17 cellular contexts compared by ENCODE assay signal in genomic region chr14:92654206-92654901, GRCh38.
DNase-seq lines count a peak whose midpoint lies in the region; ATAC-seq and TF ChIP-seq lines count a peak whose summit lies in the region.
"Had no signal": no experiment of that assay in that cellular context is flagged by ENCODE, and none has a peak within 500 bp of the region (broad histone marks: within the 10 kb centered on the region; RNA-seq: fewer than 3 reads in every experiment).

No MANE protein-coding gene starts in this region.

- CTCF ChIA-PET in PC-3 (lab: Charles Lee) = no interaction called here

- H3K9me3 ChIP-seq in sigmoid colon (no peaks in the 10 kb centered on the region), GM23248 (ENCODE audit: low read depth) (no peaks in the 10 kb centered on the region), PC-3 (ENCODE audit: low read length) (no peaks in the 10 kb centered on the region)
- H3K9me3 ChIP-seq: BE2C had no signal

- H3K27ac ChIP-seq in sigmoid colon (peak overlapping the region; percentile 8 to 99 (median 97)), GM23248 (no peak overlapping the region), PC-3 (ENCODE audit: low read length) (no peak overlapping the region)

- ATAC-seq in activated naive CD8-positive, alpha-beta T cell treated with anti-CD3 and anti-CD28 coated beads, Interleukin-2, amount 50 U/mL, for 24 hours = no peak
- ATAC-seq in PC-3 = no peak

- POLR2A ChIA-PET in PC-3 (lab: Charles Lee; ENCODE audit: unreplicated experiment) = interaction anchor here (0.5 kb wide), 1 partner anchor 28 kb away, joined by 5 read pairs; no protein-coding TSS in a partner anchor

- TF ChIP-seq CTCF in CD14-positive monocyte (IDR thresholded peaks at IDR 0.05) (no peak), GM12875 (IDR thresholded peaks at IDR 0.05; ENCODE audit: borderline replicate concordance, insufficient read depth, low read depth, low read length) (no peak), sigmoid colon (IDR thresholded peaks at IDR 0.05) (no peak), PC-3 (conservative IDR thresholded peaks at IDR 0.05; ENCODE audit: low read depth, low read length) (no peak)

- intact Hi-C loops in CD14-positive monocyte (cut with micrococcal nuclease) = loop anchor here (5.0 to 10.0 kb wide), 4 partner anchors 70 to 257 kb away; partner anchors contain the start of gene RIN3 (in 1 of the 2)
- intact Hi-C loops in sigmoid colon (cut with DNase I) = no loop called here
- intact Hi-C loops in PC-3 (cut with micrococcal nuclease) = no loop called here

- H3K9me3 Mint-ChIP-seq in CD14-positive monocyte = peaks cover 0 to 3% (median 0%) of the 10 kb centered on the region in 7 donors
- H3K9me3 Mint-ChIP-seq in activated naive CD8-positive, alpha-beta T cell treated with anti-CD3 and anti-CD28 coated beads, Interleukin-2, amount 50 U/mL, for 24 hours = no peaks in the 10 kb centered on the region

- H3K27ac Mint-ChIP-seq in CD14-positive monocyte = peak overlapping the region; percentile 100
- H3K27ac Mint-ChIP-seq in activated naive CD8-positive, alpha-beta T cell treated with anti-CD3 and anti-CD28 coated beads, Interleukin-2, amount 50 U/mL, for 24 hours = peak overlapping the region; percentile 96

- H2AFZ ChIP-seq in GM23248 (no peak overlapping the region), PC-3 (ENCODE audit: low read length) (no peak overlapping the region)

- 70 to 89% methylated on average over 19 of the region's 19 CpGs for WGBS in sigmoid colon, 2 donors
- 95 to 97% methylated on average over 17 to 19 of the region's 19 CpGs for WGBS in GM23248 (ENCODE audit: low coverage in 1 of 2, low lambda C conversion rate in 2 of 2, missing lambda C conversion rate in 2 of 2), 2 experiments

- no peaks in the 10 kb centered on the region for H3K9me2 ChIP-seq in GM23248 (ENCODE audit: insufficient read depth)
- no peaks in the 10 kb centered on the region for H3K9me2 ChIP-seq in PC-3 (replicated peaks; ENCODE audit: low read length)

- H3F3A ChIP-seq in GM23248 (ENCODE audit: insufficient read depth) (no peaks in the 10 kb centered on the region; the same call in 1 of the 2 replicates), PC-3 (ENCODE audit: low read length, unreplicated experiment) (no peaks in the 10 kb centered on the region)

- H3K9ac ChIP-seq in GM23248 = no peak overlapping the region
- H3K9ac ChIP-seq in PC-3 (ENCODE audit: low read length) = no peak overlapping the region

- DNase-seq in CD14-positive monocyte (ENCODE audit: low spot score) (no peak), sigmoid colon (no peak), GM23248 (no peak), NCI-H128 (lab: John Stamatoyannopoulos, UW; ENCODE audit: unreplicated experiment) (no peak), PC-3 (no peak)
- DNase-seq in activated naive CD8-positive, alpha-beta T cell treated with anti-CD3 and anti-CD28 coated beads, Interleukin-2, amount 50 U/mL, for 24 hours = no peak
- no peak for DNase-seq in effector CD8-positive, alpha-beta T cell (lab: John Stamatoyannopoulos, UW)
- DNase-seq: activated CD8-positive, alpha-beta memory T cell treated with anti-CD3 and anti-CD28 coated beads, Interleukin-2, amount 50 U/mL, for 4 hours; BE2C; dorsolateral prefrontal cortex; GOT3; NCI-H1930; NCI-H774; RPMI8226; stimulated activated CD4-positive, alpha-beta T cell treated with anti-CD3 and anti-CD28 coated beads, Interleukin-12 subunit alpha, Interleukin-12 subunit beta, amount 100 ng/mL, for 4 hours had no signal

- TF ChIP-seq EP300 in sigmoid colon (IDR thresholded peaks at IDR 0.05) = no peak

- H3K4me1 ChIP-seq in sigmoid colon (peaks cover 0 to 78% (median 63%) of the 10 kb centered on the region in 4 donors), GM23248 (ENCODE audit: insufficient read depth) (peaks cover 8% of the 10 kb centered on the region; the same call in 1 of the 2 replicates), PC-3 (ENCODE audit: insufficient read depth, low read length) (peaks cover 11% of the 10 kb centered on the region; the same call in 1 of the 2 replicates)
- H3K4me1 ChIP-seq: BE2C had no signal

- TF ChIP-seq POLR2A in sigmoid colon (IDR thresholded peaks at IDR 0.05) = no peak

- H3K27me3 ChIP-seq in sigmoid colon (no peaks in the 10 kb centered on the region), GM23248 (replicated peaks; ENCODE audit: insufficient read depth) (no peaks in the 10 kb centered on the region), PC-3 (ENCODE audit: low read length) (no peaks in the 10 kb centered on the region)
- H3K27me3 ChIP-seq: BE2C, dorsolateral prefrontal cortex had no signal

- H4K20me1 ChIP-seq in GM23248 (ENCODE audit: insufficient read depth) (no peaks in the 10 kb centered on the region), PC-3 (ENCODE audit: low read length) (no peaks in the 10 kb centered on the region)

- H3K4me3 Mint-ChIP-seq in CD14-positive monocyte = peak overlapping the region; percentile 100
- H3K4me3 Mint-ChIP-seq in activated naive CD8-positive, alpha-beta T cell treated with anti-CD3 and anti-CD28 coated beads, Interleukin-2, amount 50 U/mL, for 24 hours = peak overlapping the region; percentile 99

- peak overlapping the region; percentile 75 for H3K4me3 ChIP-seq in GM12875 (ENCODE audit: low read depth, low read length)
- H3K4me3 ChIP-seq in sigmoid colon = peak overlapping the region in 3 of 4 donors; percentile 38 to 43 (median 42)
- no peak overlapping the region for H3K4me3 ChIP-seq in GM23248
- no peak overlapping the region for H3K4me3 ChIP-seq in PC-3 (ENCODE audit: low read length)
- H3K4me3 ChIP-seq: lung had no signal

- peaks cover 71% of the 10 kb centered on the region for H3K4me1 Mint-ChIP-seq in CD14-positive monocyte
- peaks cover 82% of the 10 kb centered on the region for H3K4me1 Mint-ChIP-seq in activated naive CD8-positive, alpha-beta T cell treated with anti-CD3 and anti-CD28 coated beads, Interleukin-2, amount 50 U/mL, for 24 hours

- no TSS peak for BruUV-seq in PC-3 (replicated peaks; lab: Mats Ljungman, UMichigan)

- no peak overlapping the region for H3K4me2 ChIP-seq in GM23248 (ENCODE audit: unreplicated experiment)
- no peak overlapping the region for H3K4me2 ChIP-seq in PC-3 (ENCODE audit: low read length)

- H3K36me3 ChIP-seq in sigmoid colon (peaks cover 10 to 33% (median 16%) of the 10 kb centered on the region in 4 donors), GM23248 (ENCODE audit: low read depth) (peaks cover 7% of the 10 kb centered on the region; the same call in 1 of the 2 replicates), PC-3 (ENCODE audit: low read depth, low read length) (no peaks in the 10 kb centered on the region)
- H3K36me3 ChIP-seq: BE2C had no signal

- in situ Hi-C loops in GM23248 (cut with MboI) = no loop called here

- H3K27me3 Mint-ChIP-seq in CD14-positive monocyte (ENCODE audit: low read depth in 3 of 3) = peaks cover 0 to 3% (median 2%) of the 10 kb centered on the region in 3 donors
- H3K27me3 Mint-ChIP-seq in activated naive CD8-positive, alpha-beta T cell treated with anti-CD3 and anti-CD28 coated beads, Interleukin-2, amount 50 U/mL, for 24 hours = no peaks in the 10 kb centered on the region

- peaks cover 56 to 75% of the 10 kb centered on the region in 2 donors for H3K36me3 Mint-ChIP-seq in CD14-positive monocyte
- peaks cover 58% of the 10 kb centered on the region for H3K36me3 Mint-ChIP-seq in activated naive CD8-positive, alpha-beta T cell treated with anti-CD3 and anti-CD28 coated beads, Interleukin-2, amount 50 U/mL, for 24 hours (ENCODE audit: low read depth)

- no peaks in the 10 kb centered on the region for H3K79me2 ChIP-seq in GM23248 (ENCODE audit: insufficient read depth)
- no peaks in the 10 kb centered on the region for H3K79me2 ChIP-seq in PC-3 (ENCODE audit: low read length)

Comparison
In these comparisons a context has a peak if more than half of its experiments do, and no peak if none do; other contexts are left out.
1. H3K4me3 ChIP-seq: peak in GM12875 (single experiment) and sigmoid colon (3 of 4); none in GM23248 (single experiment) and PC-3 (single experiment).
2. H3K27ac ChIP-seq: peak in sigmoid colon (4 of 4); none in GM23248 (single experiment) and PC-3 (single experiment).
3. intact Hi-C loops: an anchor here in CD14-positive monocyte (5.0 to 10.0 kb wide); none called in sigmoid colon and PC-3.